1 cellular context compared by ENCODE assay signal in the genomic region with DNA sequence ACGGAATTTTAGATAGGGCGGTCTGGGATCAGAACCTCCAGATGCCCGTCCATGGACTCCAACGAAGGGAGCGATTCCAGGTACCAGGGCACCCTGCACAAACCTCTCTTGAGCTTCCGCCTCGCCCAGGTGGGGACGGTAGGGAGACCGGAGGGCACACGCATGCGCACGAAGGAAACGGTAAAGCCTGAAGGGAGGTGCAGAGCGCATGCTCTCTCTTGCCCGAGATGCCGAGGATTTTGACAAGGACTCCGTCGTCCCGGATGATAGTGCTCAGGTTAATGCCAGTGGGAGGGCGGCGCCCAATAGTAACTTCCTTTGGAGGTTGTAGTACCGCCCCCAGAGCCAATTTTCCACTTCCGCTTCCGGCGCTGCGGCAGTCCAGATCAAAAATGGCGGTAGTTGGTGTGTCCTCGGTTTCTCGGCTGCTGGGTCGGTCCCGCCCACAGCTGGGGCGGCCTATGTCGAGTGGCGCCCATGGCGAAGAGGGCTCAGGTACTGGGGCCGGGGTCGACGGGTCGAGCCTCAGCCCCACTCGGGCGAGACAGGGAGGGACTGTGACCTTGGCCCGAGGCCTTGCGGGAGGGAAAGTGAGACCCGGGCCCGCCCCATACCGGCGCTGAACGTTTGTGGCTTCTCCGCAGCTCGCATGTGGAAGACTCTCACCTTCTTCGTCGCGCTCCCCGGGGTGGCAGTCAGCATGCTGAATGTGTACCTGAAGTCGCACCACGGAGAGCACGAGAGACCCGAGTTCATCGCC.
TF ChIP-seq lines count a peak whose summit lies in the region.

A gene (plus strand): TSS at position 379 of the 760 bp plus-strand sequence. CDS start 14 bp downstream, at position 393.

TF ChIP-seq in A549, 52 proteins besides CTCF, POLR2A, EP300 and RAD21 (continued from another document):
- TF ChIP-seq SMC3 (IDR thresholded peaks at IDR 0.05) (no peak), HOXB5 (CRISPR knock-in tag; IDR thresholded peaks at IDR 0.05) (no peak), KDM5A (IDR thresholded peaks at IDR 0.05) (peak; percentile 91), MAZ (IDR thresholded peaks at IDR 0.05; ENCODE audit: borderline replicate concordance, low read depth, low read length) (no peak), HOXA7 (CRISPR knock-in tag; IDR thresholded peaks at IDR 0.05) (no peak), CHD2 (IDR thresholded peaks at IDR 0.05; ENCODE audit: low read length, partially characterized antibody) (no peak), EHF (CRISPR knock-in tag; IDR thresholded peaks at IDR 0.05) (no peak), EHMT2 (IDR thresholded peaks at IDR 0.05; ENCODE audit: low read depth) (no peak), TFCP2L1 (CRISPR knock-in tag; IDR thresholded peaks at IDR 0.05) (no peak)
- TF ChIP-seq, protein P1, sequence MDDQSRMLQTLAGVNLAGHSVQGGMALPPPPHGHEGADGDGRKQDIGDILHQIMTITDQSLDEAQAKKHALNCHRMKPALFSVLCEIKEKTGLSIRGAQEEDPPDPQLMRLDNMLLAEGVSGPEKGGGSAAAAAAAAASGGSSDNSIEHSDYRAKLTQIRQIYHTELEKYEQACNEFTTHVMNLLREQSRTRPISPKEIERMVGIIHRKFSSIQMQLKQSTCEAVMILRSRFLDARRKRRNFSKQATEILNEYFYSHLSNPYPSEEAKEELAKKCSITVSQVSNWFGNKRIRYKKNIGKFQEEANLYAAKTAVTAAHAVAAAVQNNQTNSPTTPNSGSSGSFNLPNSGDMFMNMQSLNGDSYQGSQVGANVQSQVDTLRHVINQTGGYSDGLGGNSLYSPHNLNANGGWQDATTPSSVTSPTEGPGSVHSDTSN (IDR thresholded peaks at IDR 0.05), result 0 out of 2 replicates have a peak, but pooled peaks have one; percentile 9
- TF ChIP-seq, protein P2, sequence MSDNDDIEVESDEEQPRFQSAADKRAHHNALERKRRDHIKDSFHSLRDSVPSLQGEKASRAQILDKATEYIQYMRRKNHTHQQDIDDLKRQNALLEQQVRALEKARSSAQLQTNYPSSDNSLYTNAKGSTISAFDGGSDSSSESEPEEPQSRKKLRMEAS (IDR thresholded peaks at IDR 0.05), result peak; percentile 72; the same call in 1 of the 2 replicates
